10 cellular contexts compared by ENCODE assay signal in genomic region chr4:17595471-17596005, GRCh38.
A peak's percentile ranks its signal among the peaks of the same experiment; 100 is the strongest.
DNase-seq lines count a peak whose midpoint lies in the region; ATAC-seq and TF ChIP-seq lines count a peak whose summit lies in the region.
"Had no signal": no experiment of that assay in that cellular context is flagged by ENCODE, and none has a peak within 500 bp of the region (broad histone marks: within the 10 kb centered on the region; RNA-seq: fewer than 3 reads in every experiment).

No MANE protein-coding gene starts in this region.

- H3K27me3 Mint-ChIP-seq in memory B cell, result no peaks in the 10 kb centered on the region

- no peak overlapping the region for H3K27ac Mint-ChIP-seq in memory B cell

- H3K9me3 Mint-ChIP-seq in memory B cell, result no peaks in the 10 kb centered on the region

- no peak overlapping the region for H3K27ac ChIP-seq in caudate nucleus (ENCODE audit: low read depth, low read length)

- peak; percentile 22 to 47 for DNase-seq in memory B cell (ENCODE audit: low spot score in 2 of 2)
- DNase-seq in HEK293T (ENCODE audit: extremely low spot score), result no peak
- no peak for DNase-seq in caudate nucleus (lab: John Stamatoyannopoulos, UW)
- no peak for DNase-seq in effector CD8-positive, alpha-beta T cell (lab: John Stamatoyannopoulos, UW)
- no peak for DNase-seq in AML-193 (lab: John Stamatoyannopoulos, UW)
- DNase-seq: islet precursor cell, KBM-7 had no signal

- ATAC-seq in GM18873 (IDR thresholded peaks at IDR 0.05; ENCODE audit: low FRiP score, unreplicated experiment), result peak; percentile 92
- ATAC-seq in GM21825 (IDR thresholded peaks at IDR 0.05; ENCODE audit: unreplicated experiment), result peak; percentile 75
- peak; percentile 79 for ATAC-seq in HG03520 (IDR thresholded peaks at IDR 0.05; ENCODE audit: unreplicated experiment)
- peak; percentile 95 for ATAC-seq in memory B cell (ENCODE audit: low read depth)

- H3K4me1 Mint-ChIP-seq in memory B cell, result peaks cover 30% of the 10 kb centered on the region

- POLR2A ChIA-PET in HEK293T (lab: Yijun Ruan, JAX), result interaction anchor here (1.0 kb wide), 1 partner anchor 19 kb away, joined by 3 read pairs; the partner anchor contains the start of gene LAP3

- H3K4me3 Mint-ChIP-seq in memory B cell, result peak overlapping the region; percentile 32

- H3K36me3 Mint-ChIP-seq in memory B cell, result peaks cover 25% of the 10 kb centered on the region

- CTCF ChIA-PET in HEK293T (lab: Yijun Ruan, JAX), result interaction anchor here (0.6 kb wide), 1 partner anchor 13 kb away, joined by 3 read pairs; no protein-coding TSS in a partner anchor

TF ChIP-seq in HEK293T, 16 proteins besides CTCF, POLR2A, EP300 and RAD21:
- TF ChIP-seq CTBP1 (IDR thresholded peaks at IDR 0.05; ENCODE audit: borderline replicate concordance) (no peak), ELF4 (IDR thresholded peaks at IDR 0.05) (no peak), TARDBP (IDR thresholded peaks at IDR 0.05) (no peak), L3MBTL2 (conservative IDR thresholded peaks at IDR 0.05) (no peak), ARNT (IDR thresholded peaks at IDR 0.05) (no peak), FOXA1 (IDR thresholded peaks at IDR 0.05) (no peak), SUZ12 (IDR thresholded peaks at IDR 0.05) (no peak), BHLHE40 (IDR thresholded peaks at IDR 0.05; ENCODE audit: borderline replicate concordance) (no peak), FOXK2 (IDR thresholded peaks at IDR 0.05) (no peak)
- TF ChIP-seq, protein P1, sequence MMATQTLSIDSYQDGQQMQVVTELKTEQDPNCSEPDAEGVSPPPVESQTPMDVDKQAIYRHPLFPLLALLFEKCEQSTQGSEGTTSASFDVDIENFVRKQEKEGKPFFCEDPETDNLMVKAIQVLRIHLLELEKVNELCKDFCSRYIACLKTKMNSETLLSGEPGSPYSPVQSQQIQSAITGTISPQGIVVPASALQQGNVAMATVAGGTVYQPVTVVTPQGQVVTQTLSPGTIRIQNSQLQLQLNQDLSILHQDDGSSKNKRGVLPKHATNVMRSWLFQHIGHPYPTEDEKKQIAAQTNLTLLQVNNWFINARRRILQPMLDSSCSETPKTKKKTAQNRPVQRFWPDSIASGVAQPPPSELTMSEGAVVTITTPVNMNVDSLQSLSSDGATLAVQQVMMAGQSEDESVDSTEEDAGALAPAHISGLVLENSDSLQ (IDR thresholded peaks at IDR 0.05), result no peak
TF ChIP-seq in HEK293T: peak in this region for 0.

Comparison
In these comparisons a context has a peak if more than half of its experiments do, and no peak if none do; other contexts are left out.
1. DNase-seq: peak in memory B cell (2 of 2); none in HEK293T (single experiment), caudate nucleus (0 of 61), effector CD8-positive, alpha-beta T cell (single experiment) and AML-193 (0 of 2).
2. Peak in every context shown above with its lines, with median percentiles within 50 percentile points of each other: ATAC-seq.